Comparison of ENCODE assay signal across 8 cellular contexts in the genomic region with DNA sequence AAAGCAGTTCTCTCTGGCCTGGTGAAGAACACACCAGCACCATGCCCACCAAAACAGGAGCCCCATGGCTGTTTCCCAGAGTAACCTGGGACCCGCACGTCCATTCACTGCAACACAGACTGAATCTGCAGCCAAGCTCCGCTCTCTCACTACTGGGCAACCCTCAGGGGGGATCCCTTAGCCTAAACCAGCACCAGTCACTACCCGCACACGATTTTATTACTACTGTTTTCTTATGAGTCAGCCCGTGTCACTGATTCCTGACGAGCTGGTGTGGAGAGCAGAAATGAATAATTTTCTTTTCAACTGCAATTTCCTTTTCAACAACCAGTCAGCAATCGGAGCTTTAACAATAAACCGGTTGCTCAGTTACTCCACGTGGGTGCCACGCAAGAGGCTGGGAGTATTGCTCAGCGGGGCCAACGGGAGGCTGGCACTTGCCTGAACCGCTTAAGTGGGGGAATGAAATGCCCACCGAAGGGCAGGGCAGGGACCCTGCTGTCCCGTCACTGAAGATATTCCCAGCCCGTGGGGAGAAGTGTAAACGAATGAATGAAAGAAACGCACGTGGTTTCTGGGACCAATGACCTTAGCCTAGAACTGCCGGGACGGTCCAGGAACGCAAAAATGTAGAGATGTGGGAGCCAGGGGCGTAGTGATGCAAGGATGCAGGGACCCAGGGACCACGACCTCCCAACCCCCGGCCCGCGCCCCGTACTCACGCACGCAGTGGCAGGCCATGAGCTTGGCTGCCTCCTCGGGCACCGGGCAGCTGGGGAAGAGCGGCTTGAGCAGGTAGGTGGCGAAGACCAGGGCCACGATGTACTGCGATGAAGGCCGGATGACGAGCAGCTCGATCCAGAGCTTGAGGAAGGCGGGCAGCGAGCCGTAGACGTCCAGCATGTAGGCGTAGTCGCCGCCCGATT. TPM values are rescaled to one million over a fixed set of nuclear protein-coding genes. Genes with fewer than 3 reads are reported as not detected.
A peak's percentile ranks its signal among the peaks of the same experiment; 100 is the strongest.
DNase-seq lines count a peak whose midpoint lies in the region; ATAC-seq, FAIRE-seq and TF ChIP-seq lines count a peak whose summit lies in the region.
"Not testable (repeated sequence)": the region's sequence is repeated elsewhere in the genome, so short reads cannot be mapped to it uniquely, and the experiment has no call there.

No MANE protein-coding gene starts in this region.

- H3K79me1 ChIP-seq in IMR-90 (ENCODE audit: low read depth in 1 of 2, low read length in 2 of 2): peaks cover 0 to 17% of the 10 kb centered on the region in 2 experiments; a peak in 1 of 4 replicates

- FAIRE-seq in K562 (lab: Jason Lieb, UNC): peak; percentile 6

- not testable (repeated sequence) for H3K36me3 Mint-ChIP-seq in natural killer cell

- H2BK15ac ChIP-seq in IMR-90 (ENCODE audit: low read depth, low read length): not testable (repeated sequence)

- H3K9me2 ChIP-seq in GM23248 (ENCODE audit: insufficient read depth): not testable (repeated sequence)

- H3K9me3 Mint-ChIP-seq in natural killer cell: not testable (repeated sequence)

- H3K23ac ChIP-seq in IMR-90 (ENCODE audit: low read depth, low read length): peak overlapping the region; percentile 94

- H3K79me2 ChIP-seq in GM23248 (ENCODE audit: insufficient read depth) (peaks cover 35% of the 10 kb centered on the region), K562 (ENCODE audit: control insufficient read depth, insufficient read depth, low read length) (peaks cover 53% of the 10 kb centered on the region)

- dilution Hi-C loops in IMR-90 (cut with HindIII; ENCODE audit: low sequenced_read_pairs, unreplicated experiment): not testable (repeated sequence)

- DNase-seq in ELF-1 (ENCODE audit: low read depth, low spot score) (peak; percentile 42), T1000 (lab: John Stamatoyannopoulos, UW) (peak; percentile 50), K562 (ENCODE audit: extremely low read depth in 1 of 4, low spot score in 3 of 4) (peak in 2 of 4 experiments; percentile 15), natural killer cell (peak; percentile 31)
- not testable (repeated sequence) for DNase-seq in GM23248, IMR-90, heart left ventricle

- not testable (repeated sequence) for H4K20me1 ChIP-seq in GM23248 (ENCODE audit: insufficient read depth); K562 (replicated peaks; ENCODE audit: control insufficient read depth, insufficient read depth, low read length)
- peaks cover 20% of the 10 kb centered on the region for H4K20me1 ChIP-seq in IMR-90 (ENCODE audit: insufficient read depth, low read length)

- TF ChIP-seq CTCF in IMR-90 (conservative IDR thresholded peaks at IDR 0.05; ENCODE audit: low read depth, low read length); K562 (IDR thresholded peaks at IDR 0.05 in 2 of 3, conservative IDR thresholded peaks at IDR 0.05 in 1 of 3; ENCODE audit: insufficient read depth in 2 of 3, low read depth in 1 of 3, low read length in 3 of 3); heart left ventricle (IDR thresholded peaks at IDR 0.05); natural killer cell (IDR thresholded peaks at IDR 0.05): not testable (repeated sequence)

- H3K9me3 ChIP-seq in GM23248 (ENCODE audit: low read depth); IMR-90 (ENCODE audit: control insufficient read depth, insufficient read depth, low read length); K562 (replicated peaks; ENCODE audit: control insufficient read depth, insufficient read depth, low read depth, low read length); heart left ventricle; subcutaneous abdominal adipose tissue (ENCODE audit: control insufficient read depth in 5 of 5, low read length in 5 of 5): not testable (repeated sequence)

- H3K4ac ChIP-seq in IMR-90 (ENCODE audit: low read depth, low read length): peak overlapping the region; percentile 83

- H2BK20ac ChIP-seq in IMR-90 (ENCODE audit: low read depth, low read length): not testable (repeated sequence)

- peak overlapping the region; percentile 96 for H2AK5ac ChIP-seq in IMR-90 (ENCODE audit: low read depth, low read length)

- not testable (repeated sequence) for H3K27me3 ChIP-seq in GM23248 (replicated peaks; ENCODE audit: insufficient read depth); IMR-90 (ENCODE audit: control insufficient read depth, insufficient read depth, low read length); K562 (ENCODE audit: control insufficient read depth in 2 of 2, insufficient read depth in 2 of 2, low read length in 2 of 2); heart left ventricle; subcutaneous abdominal adipose tissue (ENCODE audit: control insufficient read depth in 5 of 5, insufficient read depth in 4 of 5, low read length in 5 of 5)

- peak overlapping the region in 1 of 2 experiments; percentile 92; a peak in 2 of 4 replicates for H4K8ac ChIP-seq in IMR-90 (ENCODE audit: low read depth in 2 of 2, low read length in 2 of 2)

- ATAC-seq in IMR-90 (ENCODE audit: low read depth) (peak; percentile 27), K562 (peak; percentile 54), heart left ventricle (peak in 3 of 4 donors; percentile 12 to 25 (median 23)), natural killer cell (peak; percentile 51 to 70 (median 69))

- 0 to 1% methylated on average over 39 to 42 of the region's 48 CpGs for WGBS in GM23248 (ENCODE audit: low coverage in 1 of 2, low lambda C conversion rate in 2 of 2, missing lambda C conversion rate in 2 of 2), 2 experiments
- WGBS in IMR-90 (ENCODE audit: extremely low coverage in 2 of 2, insufficient read length in 1 of 2), 2 experiments: 0% methylated on average over 5 of the region's 48 CpGs; no CpG with 5 or more reads in 1 of the 2 experiments
- under 1% methylated on average over 32 of the region's 48 CpGs for WGBS in K562 (ENCODE audit: insufficient coverage, low coverage, missing lambda C conversion rate)
- 14 to 29% (median 21%) methylated on average over 14 to 42 of the region's 48 CpGs for WGBS in heart left ventricle, 4 donors

- not testable (repeated sequence) for H3K9me1 ChIP-seq in IMR-90 (ENCODE audit: insufficient read depth, low read length); K562 (ENCODE audit: control insufficient read depth, insufficient read depth, low read length)

- in situ Hi-C loops in GM23248 (cut with MboI); IMR-90 (cut with MboI; ENCODE audit: low sequenced_read_pairs); K562 (cut with MboI): not testable (repeated sequence)

- peak overlapping the region; percentile 83; the same call in 1 of the 2 replicates for H3K14ac ChIP-seq in IMR-90 (replicated peaks; ENCODE audit: low read depth, low read length)

- POLR2A ChIA-PET in IMR-90 (lab: Charles Lee; ENCODE audit: unreplicated experiment); K562 (lab: Yijun Ruan, JAX): not testable (repeated sequence)

- H3K56ac ChIP-seq in IMR-90 (ENCODE audit: extremely low read depth, insufficient read depth, low read length): not testable (repeated sequence)

- BruUV-seq in IMR-90 (replicated peaks; lab: Mats Ljungman, UMichigan): TSS peak; percentile 23
- TSS peak; percentile 48 for BruUV-seq in K562 (replicated peaks; lab: Mats Ljungman, UMichigan)

- H2AFZ ChIP-seq in GM23248: peak overlapping the region; percentile 61; the same call in 1 of the 2 replicates
- H2AFZ ChIP-seq in IMR-90 (replicated peaks; ENCODE audit: low read length, poor library complexity); K562 (ENCODE audit: low read depth, low read length): not testable (repeated sequence)

- peak overlapping the region; percentile 99 for H3K4me2 ChIP-seq in GM23248 (ENCODE audit: unreplicated experiment)
- H3K4me2 ChIP-seq in IMR-90 (ENCODE audit: low read depth, low read length): peak overlapping the region; percentile 73
- H3K4me2 ChIP-seq in K562 (ENCODE audit: insufficient read depth, low read length): peak overlapping the region; percentile 86

- not testable (repeated sequence) for H3F3A ChIP-seq in GM23248 (ENCODE audit: insufficient read depth)

- H3K27ac ChIP-seq in GM23248: peak overlapping the region; percentile 90
- peak overlapping the region; percentile 54 for H3K27ac ChIP-seq in IMR-90 (ENCODE audit: insufficient read depth, low read length)
- peak overlapping the region; percentile 77 for H3K27ac ChIP-seq in K562 (ENCODE audit: extremely low read depth, low read depth, low read length)
- H3K27ac ChIP-seq in heart left ventricle: peak overlapping the region in 5 of 12 donors; percentile 33 to 75 (median 66)
- not testable (repeated sequence) for H3K27ac ChIP-seq in subcutaneous abdominal adipose tissue (ENCODE audit: low read depth, low read length)

- peaks cover 8 to 14% of the 10 kb centered on the region in 2 donors for H3K4me1 Mint-ChIP-seq in natural killer cell

- intact Hi-C loops in IMR-90 (cut with micrococcal nuclease); K562 (cut with micrococcal nuclease); heart left ventricle (cut with DNase I); natural killer cell (cut with micrococcal nuclease): not testable (repeated sequence)

- not testable (repeated sequence) for TF ChIP-seq EP300 in K562 (IDR thresholded peaks at IDR 0.05; ENCODE audit: low read length)

- not testable (repeated sequence) for H3K27me3 Mint-ChIP-seq in natural killer cell (ENCODE audit: low read depth in 2 of 2)

- H3K36me3 ChIP-seq in GM23248 (ENCODE audit: low read depth); IMR-90 (ENCODE audit: control insufficient read depth, insufficient read depth, low read length); heart left ventricle; subcutaneous abdominal adipose tissue (ENCODE audit: control insufficient read depth in 5 of 5, insufficient read depth in 5 of 5, low read length in 5 of 5): not testable (repeated sequence)
- peaks cover 11% of the 10 kb centered on the region; the same call in 1 of the 3 replicates for H3K36me3 ChIP-seq in K562 (ENCODE audit: control insufficient read depth, insufficient read depth, low read length)

- not testable (repeated sequence) for H2AK9ac ChIP-seq in IMR-90 (replicated peaks; ENCODE audit: low read depth, low read length, poor library complexity)

- not testable (repeated sequence) for H4K5ac ChIP-seq in IMR-90 (ENCODE audit: low read depth, low read length)

- peak overlapping the region; percentile 95 for H3K4me3 Mint-ChIP-seq in natural killer cell

- peak overlapping the region; percentile 40; the same call in 1 of the 2 replicates for H2BK120ac ChIP-seq in IMR-90 (ENCODE audit: low read depth, low read length)

- CTCF ChIA-PET in IMR-90 (lab: Yijun Ruan, JAX); K562 (lab: Yijun Ruan, JAX; ENCODE audit: low intra/inter-chr PET ratio): not testable (repeated sequence)

- H3K27ac Mint-ChIP-seq in natural killer cell: peak overlapping the region; percentile 86 to 92

- H3K4me3 ChIP-seq in GM23248 (peak overlapping the region; percentile 75), IMR-90 (ENCODE audit: insufficient read depth, low read depth, low read length) (peak overlapping the region; percentile 49), K562 (peak overlapping the region; percentile 80), heart left ventricle (peak overlapping the region; percentile 50 to 86 (median 67)), subcutaneous abdominal adipose tissue (ENCODE audit: low read depth in 1 of 5, low read length in 5 of 5) (peak overlapping the region in 4 of 5 donors; percentile 60 to 72 (median 63))

- H2BK5ac ChIP-seq in IMR-90 (ENCODE audit: low read depth, low read length, poor library complexity, severe bottlenecking): peak overlapping the region; percentile 42

- H3K9ac ChIP-seq in GM23248 (peak overlapping the region; percentile 94), IMR-90 (ENCODE audit: low read depth, low read length) (peak overlapping the region; percentile 82), K562 (ENCODE audit: insufficient read depth in 1 of 2, low read depth in 2 of 2, low read length in 2 of 2) (peak overlapping the region; percentile 75 to 96)
- H3K9ac ChIP-seq in subcutaneous abdominal adipose tissue (ENCODE audit: low read length in 5 of 5): not testable (repeated sequence)

- TF ChIP-seq POLR2A in IMR-90 (IDR thresholded peaks at IDR 0.05; ENCODE audit: low read depth, low read length): peak; percentile 35; the same call in 1 of the 2 replicates
- not testable (repeated sequence) for TF ChIP-seq POLR2A in K562 (conservative IDR thresholded peaks at IDR 0.05); heart left ventricle (IDR thresholded peaks at IDR 0.05)

- 0 out of 2 replicates have a peak overlapping the region, but pooled peaks have one; percentile 12 for H3K18ac ChIP-seq in IMR-90 (ENCODE audit: low read depth, low read length)

- H4K91ac ChIP-seq in IMR-90 (ENCODE audit: insufficient read depth, low read depth, low read length): not testable (repeated sequence)

- not testable (repeated sequence) for TF ChIP-seq RAD21 in IMR-90 (IDR thresholded peaks at IDR 0.05; ENCODE audit: low read length); K562 (CRISPR knock-in tag; conservative IDR thresholded peaks at IDR 0.05 in 1 of 2, IDR thresholded peaks at IDR 0.05 in 1 of 2)

- H3K4me1 ChIP-seq in GM23248 (ENCODE audit: insufficient read depth); IMR-90 (ENCODE audit: control insufficient read depth, insufficient read depth, low read length): not testable (repeated sequence)
- H3K4me1 ChIP-seq in K562 (replicated peaks in 1 of 2; ENCODE audit: control insufficient read depth in 2 of 2, insufficient read depth in 2 of 2, low read length in 2 of 2): peaks cover 0 to 21% of the 10 kb centered on the region in 2 experiments; a peak in 2 of 5 replicates
- H3K4me1 ChIP-seq in heart left ventricle: peaks cover 0 to 11% (median 3%) of the 10 kb centered on the region in 12 donors
- H3K4me1 ChIP-seq in subcutaneous abdominal adipose tissue (ENCODE audit: control insufficient read depth in 5 of 5, insufficient read depth in 5 of 5, low read length in 5 of 5): peaks cover 0 to 10% (median 7%) of the 10 kb centered on the region in 5 donors

RNA-seq across cellular contexts. Expression of a gene that starts 50.4 kb away (rescaled TPM):
- total RNA-seq in GM23248 (2014; rRNA removed; shearing (Covaris generic)): not detected in 2 replicates
- polyA plus RNA-seq in GM23248 (2016; fragmentation: Nextera tagmentation; extraction: Ambion mirVana): 0.14 TPM in 1 of 2 replicates, not detected in the other
- not detected in 2 replicates for total RNA-seq in IMR-90 (2012; rRNA removed)
- not detected in 2 replicates for polyA plus RNA-seq in IMR-90 (2012; rRNA removed)
- polyA plus RNA-seq in IMR-90 (2012; cell fraction: cytosol; rRNA removed): not detected in 2 replicates
- not detected in 2 replicates for polyA plus RNA-seq in IMR-90 (2012; cell fraction: nucleus; rRNA removed; ENCODE audit: low replicate concordance)
- 97.4 and 224 TPM in 2 replicates for total RNA-seq in K562 (2011; cell fraction: chromatin; rRNA removed; ENCODE audit: low replicate concordance)
- 129 and 166 TPM in 2 replicates for total RNA-seq in K562 (2011; cell fraction: nucleolus; rRNA removed)
- 142 and 171 TPM in 2 replicates for total RNA-seq in K562 (2011; cell fraction: nucleoplasm; rRNA removed)
- total RNA-seq in K562 (2014; rRNA removed): 75.4 and 91.8 TPM in 2 replicates
- 80.6 and 85.0 TPM in 2 replicates for total RNA-seq in K562 (2014; rRNA removed; fragmentation: Illumina TruSeq; extraction: Trizol)
- total RNA-seq in K562 (2015; rRNA removed; fragmentation: Illumina TruSeq; extraction: Trizol): 110 and 114 TPM in 2 replicates
- 202 and 225 TPM in 2 replicates for total RNA-seq in K562 (2021)
- 56.7 and 114 TPM in 2 replicates for polyA plus RNA-seq in K562 (2011; rRNA removed)
- 56.3 and 107 TPM in 2 replicates for polyA plus RNA-seq in K562 (2011; cell fraction: cytosol; rRNA removed)
- 80.5 and 114 TPM in 2 replicates for polyA plus RNA-seq in K562 (2011; cell fraction: nucleus; rRNA removed)
- 152 and 220 TPM in 2 replicates for polyA plus RNA-seq in K562 (2012)
- 174 and 221 TPM in 2 replicates for polyA plus RNA-seq in K562 (2014; fragmentation: Illumina TruSeq; extraction: Trizol)
- polyA plus RNA-seq in K562 (2014; fragmentation: Nextera tagmentation; extraction: Ambion mirVana): 10 to 100 TPM; 24.3 to 34.3 TPM
- polyA plus RNA-seq in K562 (2014; rRNA removed): 74.2 and 79.4 TPM in 2 replicates
- 64.6 and 73.0 TPM in 2 replicates for polyA minus RNA-seq in K562 (2011; rRNA and poly(A)+ RNA removed)
- 66.4 and 80.3 TPM in 2 replicates for polyA minus RNA-seq in K562 (2011; cell fraction: cytosol; rRNA and poly(A)+ RNA removed)
- polyA minus RNA-seq in K562 (2011; cell fraction: nucleus; rRNA and poly(A)+ RNA removed): 15.9 and 30.7 TPM in 2 replicates
- total RNA-seq in heart left ventricle: 10 to 100 TPM in 1 of 9 donors, 1 to 10 TPM in 6, under 1 TPM in 2; 0.44 to 17.0 (median 1.3) TPM
- 1 to 10 TPM in 1 of 2 donors, under 1 TPM in 1; 0.67 to 1.3 TPM for polyA plus RNA-seq in heart left ventricle
- total RNA-seq in natural killer cell: 100 to 1,000 TPM; 373 to 439 (median 435) TPM

Comparison
In these comparisons a context has a peak if more than half of its experiments do, and no peak if none do; other contexts are left out.
1. RNA of a gene that starts 50.4 kb away (total RNA-seq): 373 to 439 TPM in natural killer cell and 75.4 to 225 TPM in K562; 0.44 to 17.0 TPM in heart left ventricle, not detected in GM23248 and not detected in IMR-90; every median in the first group is over 4 times any median in the second.
2. Peak in every context shown above with its lines, with median percentiles within 50 percentile points of each other: H3K4me2 ChIP-seq, H3K4me3 ChIP-seq and ATAC-seq.